Comparison of ENCODE assay signal across 17 cellular contexts in the genomic region with DNA sequence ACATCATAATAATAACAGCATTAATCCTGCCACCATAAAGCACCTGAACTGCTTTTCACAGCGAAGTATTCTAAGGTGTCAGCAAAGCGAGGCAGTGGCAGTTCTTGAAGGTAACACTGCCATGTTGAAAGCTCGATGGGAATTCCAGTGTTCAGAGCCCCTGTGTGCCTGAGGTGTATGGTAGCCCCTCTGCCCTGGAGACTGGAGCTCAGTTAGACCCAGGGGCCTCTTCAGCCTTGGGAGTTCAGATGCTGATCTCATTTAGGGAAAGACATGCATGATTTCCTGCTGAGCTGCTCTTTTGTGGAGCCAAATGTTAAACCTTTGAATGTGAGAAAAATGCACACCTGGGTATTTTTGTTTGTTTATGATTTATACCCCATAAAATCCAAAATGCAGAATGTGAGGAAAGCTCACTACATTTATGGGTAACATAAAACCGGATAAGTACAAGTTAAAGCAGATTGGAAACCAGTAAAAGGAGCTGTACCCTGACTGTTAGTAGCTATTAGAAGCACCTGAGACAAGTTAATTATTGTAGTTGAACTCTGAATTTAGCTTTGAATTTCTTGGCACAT.
DNase-seq lines count a peak whose midpoint lies in the region; ATAC-seq and TF ChIP-seq lines count a peak whose summit lies in the region.
"Had no signal": no experiment of that assay in that cellular context is flagged by ENCODE, and none has a peak within 500 bp of the region (broad histone marks: within the 10 kb centered on the region; RNA-seq: fewer than 3 reads in every experiment).

No MANE protein-coding gene starts in this region.

- no peak overlapping the region for H3K4me3 ChIP-seq in gastroesophageal sphincter
- H3K4me3 ChIP-seq: GM23248, SJCRH30 had no signal

- POLR2A ChIA-PET in WTC11 (lab: Charles Lee) = no interaction called here

- H3K27ac Mint-ChIP-seq in WTC11 (peak overlapping the region; percentile 46; the same call in 1 of the 2 replicates), nephron (peak overlapping the region; percentile 80 to 88 (median 87))
- H3K27ac Mint-ChIP-seq in activated T-cell treated with anti-CD3 and anti-CD28 coated beads, Interleukin-2, amount 50 U/mL, for 24 hours = no peak overlapping the region
- H3K27ac Mint-ChIP-seq: B cell, CD14-positive monocyte had no signal

- H3K27ac ChIP-seq in gastroesophageal sphincter = no peak overlapping the region
- H3K27ac ChIP-seq: GM23248, KMS-11, SJCRH30 had no signal

- no peak for TF ChIP-seq EP300 in gastroesophageal sphincter (IDR thresholded peaks at IDR 0.05)

- TF ChIP-seq POLR2A in gastroesophageal sphincter (IDR thresholded peaks at IDR 0.05) = no peak

- ATAC-seq in WTC11 = peak; percentile 74
- ATAC-seq in gastroesophageal sphincter = no peak
- ATAC-seq: HCT116 had no signal

- H3K4me1 Mint-ChIP-seq in WTC11 (peaks cover 19% of the 10 kb centered on the region), nephron (peaks cover 11% of the 10 kb centered on the region)
- H3K4me1 Mint-ChIP-seq in activated T-cell treated with anti-CD3 and anti-CD28 coated beads, Interleukin-2, amount 50 U/mL, for 24 hours (ENCODE audit: low read depth) = no peaks in the 10 kb centered on the region
- H3K4me1 Mint-ChIP-seq: B cell, CD14-positive monocyte had no signal

- H3K36me3 Mint-ChIP-seq in WTC11 (peaks cover 10% of the 10 kb centered on the region), nephron (ENCODE audit: low read depth) (peaks cover 30% of the 10 kb centered on the region)
- H3K36me3 Mint-ChIP-seq in activated T-cell treated with anti-CD3 and anti-CD28 coated beads, Interleukin-2, amount 50 U/mL, for 24 hours (ENCODE audit: low read depth) = no peaks in the 10 kb centered on the region
- H3K36me3 Mint-ChIP-seq: CD14-positive monocyte had no signal

- H3K36me3 ChIP-seq in gastroesophageal sphincter = peaks cover 0 to 21% of the 10 kb centered on the region in 2 donors

- H3K4me3 Mint-ChIP-seq in WTC11 = no peak overlapping the region
- no peak overlapping the region for H3K4me3 Mint-ChIP-seq in nephron
- no peak overlapping the region for H3K4me3 Mint-ChIP-seq in activated T-cell treated with anti-CD3 and anti-CD28 coated beads, Interleukin-2, amount 50 U/mL, for 24 hours
- H3K4me3 Mint-ChIP-seq: B cell, CD14-positive monocyte had no signal

- DNase-seq in NCI-H2171 treated with DMSO at 0.1 percent for 48 hours (lab: John Stamatoyannopoulos, UW) = peak; percentile 23
- no peak for DNase-seq in NCI-H2171 (lab: John Stamatoyannopoulos, UW)
- DNase-seq in NCI-H2081 treated with DMSO at 0.1 percent for 48 hours (lab: John Stamatoyannopoulos, UW) = peak; percentile 8
- no peak for DNase-seq in WTC11 (ENCODE audit: low spot score)
- no peak for DNase-seq in middle frontal gyrus (ENCODE audit: extremely low spot score, low spot score)
- DNase-seq in activated T-cell treated with anti-CD3 and anti-CD28 coated beads, Interleukin-2, amount 50 U/mL, for 24 hours = no peak
- DNase-seq: GM23248; NCI-H1105; NCI-H1694; NK-92 treated with Interleukin-12 subunit alpha and Interleukin-12 subunit beta, amount 100 ng/mL, for 24 hours; SJCRH30 had no signal

- no peaks in the 10 kb centered on the region for H3K9me3 Mint-ChIP-seq in WTC11
- H3K9me3 Mint-ChIP-seq in nephron = no peaks in the 10 kb centered on the region
- no peaks in the 10 kb centered on the region for H3K9me3 Mint-ChIP-seq in activated T-cell treated with anti-CD3 and anti-CD28 coated beads, Interleukin-2, amount 50 U/mL, for 24 hours

- 93 to 95% methylated on average over 3 to 4 of the region's 4 CpGs for WGBS in gastroesophageal sphincter (ENCODE audit: low coverage in 1 of 2), 2 donors

- CTCF ChIA-PET in WTC11 (lab: Charles Lee) = interaction anchor here (0.7 to 1.4 kb wide), 3 partner anchors 591 to 633 kb away, joined by 3 to 7 read pairs (median 7); no protein-coding TSS in a partner anchor

- no peaks in the 10 kb centered on the region for H3K27me3 ChIP-seq in gastroesophageal sphincter
- H3K27me3 ChIP-seq: SJCRH30 had no signal

- no peak for TF ChIP-seq CTCF in WTC11 (IDR thresholded peaks at IDR 0.05)
- no peak for TF ChIP-seq CTCF in nephron (IDR thresholded peaks at IDR 0.05; ENCODE audit: unreplicated experiment in 3 of 3)
- TF ChIP-seq CTCF in gastroesophageal sphincter (IDR thresholded peaks at IDR 0.05) = no peak

- H3K27me3 Mint-ChIP-seq in WTC11 (ENCODE audit: low read depth) (no peaks in the 10 kb centered on the region), nephron (ENCODE audit: low read depth) (no peaks in the 10 kb centered on the region)
- H3K27me3 Mint-ChIP-seq in activated T-cell treated with anti-CD3 and anti-CD28 coated beads, Interleukin-2, amount 50 U/mL, for 24 hours = peaks cover 10% of the 10 kb centered on the region

- H3K9me3 ChIP-seq in gastroesophageal sphincter = no peaks in the 10 kb centered on the region
- H3K9me3 ChIP-seq: SJCRH30 had no signal

- no peaks in the 10 kb centered on the region for H3K4me1 ChIP-seq in gastroesophageal sphincter
- H3K4me1 ChIP-seq: SJCRH30 had no signal

TF ChIP-seq in WTC11, 78 proteins besides CTCF, POLR2A, EP300 and RAD21:
- TF ChIP-seq NFE2L1 (CRISPR knock-in tag; IDR thresholded peaks at IDR 0.05) = no peak
- no peak for TF ChIP-seq IRF2 (CRISPR knock-in tag; IDR thresholded peaks at IDR 0.05; ENCODE audit: borderline replicate concordance, low read depth)
- TF ChIP-seq KAT7 (CRISPR knock-in tag; IDR thresholded peaks at IDR 0.05; ENCODE audit: borderline replicate concordance) = no peak
- no peak for TF ChIP-seq CDX4 (CRISPR knock-in tag; IDR thresholded peaks at IDR 0.05; ENCODE audit: borderline replicate concordance)
- TF ChIP-seq ZMAT4 (CRISPR knock-in tag; IDR thresholded peaks at IDR 0.05) = no peak

Comparison
In these comparisons a context has a peak if more than half of its experiments do, and no peak if none do; other contexts are left out.
1. DNase-seq: peak in NCI-H2171 treated with DMSO at 0.1 percent for 48 hours (single experiment) and NCI-H2081 treated with DMSO at 0.1 percent for 48 hours (single experiment); none in NCI-H2171 (single experiment), WTC11 (single experiment), middle frontal gyrus (single experiment) and activated T-cell treated with anti-CD3 and anti-CD28 coated beads, Interleukin-2, amount 50 U/mL, for 24 hours (single experiment).